8 cellular contexts compared by ENCODE assay signal in genomic region chr18:58781627-58782194, GRCh38.
DNase-seq lines count a peak whose midpoint lies in the region; ATAC-seq, FAIRE-seq and TF ChIP-seq lines count a peak whose summit lies in the region.

No MANE protein-coding gene starts in this region.

- H3K4me1 ChIP-seq in A673 (ENCODE audit: insufficient read depth, low read length, poor library complexity, severe bottlenecking): peaks cover 34% of the 10 kb centered on the region

- H3K9me3 ChIP-seq in A673 (ENCODE audit: low read depth, low read length, poor library complexity, severe bottlenecking): no peaks in the 10 kb centered on the region

- TF ChIP-seq CTCF in A673 (conservative IDR thresholded peaks at IDR 0.05; ENCODE audit: low read depth, low read length): peak; percentile 97

- no peaks in the 10 kb centered on the region for H3K27me3 ChIP-seq in A673 (replicated peaks; ENCODE audit: insufficient read depth, low read depth, low read length, poor library complexity)

- no peak overlapping the region for H3K4me3 ChIP-seq in A673 (ENCODE audit: low read depth, low read length, poor library complexity, severe bottlenecking)

- ATAC-seq in GM18873 (IDR thresholded peaks at IDR 0.05; ENCODE audit: low FRiP score, unreplicated experiment): peak; percentile 69

- intact Hi-C loops in A673 (cut with micrococcal nuclease; ENCODE audit: unreplicated experiment): loop anchor here (1.0 to 10.0 kb wide), 6 partner anchors 86 to 621 kb away; partner anchors contain the start of gene GRP

- CTCF ChIA-PET in A673 (lab: Charles Lee): interaction anchor here (0.5 to 2.5 kb wide), 3 partner anchors 218 to 288 kb away, joined by 5 to 16 read pairs (median 7); no protein-coding TSS in a partner anchor

- BruUV-seq in A673 (replicated peaks; lab: Mats Ljungman, UMichigan): no TSS peak

- DNase-seq in A673 (ENCODE audit: low spot score): peak; percentile 93
- DNase-seq in HPDE6-E6E7 (ENCODE audit: extremely low spot score): peak; percentile 41
- DNase-seq in NOMO-1 (lab: John Stamatoyannopoulos, UW; ENCODE audit: unreplicated experiment in 2 of 2): peak; percentile 44 to 53
- DNase-seq in activated CD8-positive, alpha-beta memory T cell treated with anti-CD3 and anti-CD28 coated beads for 24 hours: peak; percentile 81
- DNase-seq in midbrain (lab: John Stamatoyannopoulos, UW): peak; percentile 91
- peak; percentile 19 to 35 for DNase-seq in stimulated activated CD8-positive, alpha-beta memory T cell treated with anti-CD3 and anti-CD28 coated beads, Interleukin-7, amount 100 ng/mL, for 1 hour (ENCODE audit: low read depth in 2 of 2)

- H3K27ac ChIP-seq in A673 (ENCODE audit: low read depth, low read length, poor library complexity, severe bottlenecking): peak overlapping the region; percentile 28

- POLR2A ChIA-PET in A673 (lab: Charles Lee; ENCODE audit: low non-redundant PET): no interaction called here

- H3K36me3 ChIP-seq in A673 (ENCODE audit: insufficient read depth, low read length, poor library complexity, severe bottlenecking): no peaks in the 10 kb centered on the region

- FAIRE-seq in endometrium (lab: Jason Lieb, UNC): peak; percentile 54

Comparison
In these comparisons a context has a peak if more than half of its experiments do, and no peak if none do; other contexts are left out.
1. DNase-seq: peak in every context shown above with its lines; median percentile 93 in A673; 91 in midbrain; 81 in activated CD8-positive, alpha-beta memory T cell treated with anti-CD3 and anti-CD28 coated beads for 24 hours; 48 in NOMO-1; 41 in HPDE6-E6E7; 27 in stimulated activated CD8-positive, alpha-beta memory T cell treated with anti-CD3 and anti-CD28 coated beads, Interleukin-7, amount 100 ng/mL, for 1 hour.